In the genomic region with DNA sequence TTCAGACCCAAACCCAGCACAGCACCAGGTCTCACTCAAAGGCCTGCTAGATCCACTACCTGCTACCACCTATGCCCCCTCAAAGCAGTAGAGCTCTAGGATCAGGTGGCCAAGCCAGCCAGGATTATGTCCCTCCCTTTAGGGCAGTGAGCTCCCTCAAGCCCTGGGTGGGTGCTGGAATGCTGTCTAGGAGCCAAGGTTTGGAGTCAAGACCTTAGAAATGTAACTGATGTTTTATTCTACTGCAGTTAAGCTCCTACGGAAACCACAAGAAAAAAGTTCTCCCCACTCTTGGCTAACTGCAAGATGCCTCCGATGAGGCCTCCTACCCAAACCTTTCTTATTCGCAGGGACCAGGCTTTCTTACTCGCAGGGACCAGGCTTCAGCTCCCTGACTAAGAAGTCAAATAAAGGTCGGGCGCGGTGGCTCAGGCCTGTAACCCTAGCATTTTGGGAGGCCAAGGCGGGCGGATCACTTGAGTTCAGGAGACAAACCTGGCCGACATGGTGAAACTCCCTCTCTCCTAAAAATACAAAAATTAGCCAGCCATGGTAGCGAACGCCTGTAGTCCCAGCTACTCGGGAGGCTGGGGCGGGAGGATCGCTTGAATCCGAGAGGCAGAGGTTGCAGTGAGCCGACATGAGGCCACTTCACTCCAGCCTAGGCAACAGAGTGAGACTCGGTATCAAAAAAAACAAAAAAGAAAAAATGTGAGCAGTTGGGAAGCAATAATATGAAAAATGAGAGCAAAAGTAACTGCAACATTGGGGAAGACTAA, we compare ENCODE assay signal across 9 cellular contexts. TPM values are rescaled to one million over a fixed set of nuclear protein-coding genes. Genes with fewer than 3 reads are reported as not detected.
DNase-seq lines count a peak whose midpoint lies in the region; ATAC-seq and TF ChIP-seq lines count a peak whose summit lies in the region.
"Had no signal": no experiment of that assay in that cellular context is flagged by ENCODE, and none has a peak within 500 bp of the region (broad histone marks: within the 10 kb centered on the region; RNA-seq: fewer than 3 reads in every experiment).

No MANE protein-coding gene starts in this region.

- peaks cover 11% of the 10 kb centered on the region for H3K79me2 ChIP-seq in SK-N-SH (ENCODE audit: insufficient read depth)

- H3K4me1 ChIP-seq in SK-N-SH (ENCODE audit: control insufficient read depth in 1 of 2, insufficient read depth in 2 of 2, low read depth in 1 of 2, low read length in 1 of 2) = peaks cover 10 to 11% of the 10 kb centered on the region in 2 experiments; a peak in 3 of 4 replicates
- H3K4me1 ChIP-seq in stomach smooth muscle (ENCODE audit: control insufficient read depth, insufficient read depth, low read length) = peaks cover 20% of the 10 kb centered on the region

- DNase-seq in SK-N-SH = no peak
- peak; percentile 49 for DNase-seq in activated CD8-positive, alpha-beta T cell treated with anti-CD3 and anti-CD28 coated beads for 36 hours
- DNase-seq in immature natural killer cell = no peak
- DNase-seq in superior temporal gyrus (ENCODE audit: extremely low spot score) = no peak
- no peak for DNase-seq in activated effector memory CD4-positive, alpha-beta T cell treated with anti-CD3 and anti-CD28 coated beads, Interleukin-2, amount 50 U/mL, for 16 hours
- DNase-seq in inferior parietal cortex (ENCODE audit: extremely low spot score) = no peak
- DNase-seq: activated gamma-delta T cell treated with Interleukin-2 at 50 U/mL for 16 hours had no signal

- no peaks in the 10 kb centered on the region for H3K9me3 Mint-ChIP-seq in activated CD8-positive, alpha-beta T cell treated with anti-CD3 and anti-CD28 coated beads for 36 hours
- no peaks in the 10 kb centered on the region for H3K9me3 Mint-ChIP-seq in immature natural killer cell

- 93% methylated on average over 17 of the region's 18 CpGs for WGBS in SK-N-SH (ENCODE audit: low lambda C conversion rate)

- H3K36me3 Mint-ChIP-seq in activated CD8-positive, alpha-beta T cell treated with anti-CD3 and anti-CD28 coated beads for 36 hours (ENCODE audit: low read depth) = no peaks in the 10 kb centered on the region
- no peaks in the 10 kb centered on the region for H3K36me3 Mint-ChIP-seq in immature natural killer cell

- intact Hi-C loops in activated CD8-positive, alpha-beta T cell treated with anti-CD3 and anti-CD28 coated beads for 36 hours (cut with micrococcal nuclease) = no loop called here

- H3K36me3 ChIP-seq in SK-N-SH (replicated peaks in 1 of 2; ENCODE audit: control insufficient read depth in 1 of 2, insufficient read depth in 2 of 2, low read length in 1 of 2) = no peaks in the 10 kb centered on the region
- no peaks in the 10 kb centered on the region for H3K36me3 ChIP-seq in stomach smooth muscle (ENCODE audit: control insufficient read depth in 2 of 2, insufficient read depth in 2 of 2, low read length in 2 of 2)

- no peak for TF ChIP-seq CTCF in SK-N-SH (IDR thresholded peaks at IDR 0.05)
- no peak for TF ChIP-seq CTCF in activated CD8-positive, alpha-beta T cell treated with anti-CD3 and anti-CD28 coated beads for 36 hours (IDR thresholded peaks at IDR 0.05)

- H3K27me3 Mint-ChIP-seq in activated CD8-positive, alpha-beta T cell treated with anti-CD3 and anti-CD28 coated beads for 36 hours = no peaks in the 10 kb centered on the region
- H3K27me3 Mint-ChIP-seq in immature natural killer cell (ENCODE audit: low read depth in 3 of 3) = peaks cover 16 to 27% (median 18%) of the 10 kb centered on the region in 3 donors

- peak overlapping the region; percentile 15; the same call in 1 of the 2 replicates for H3K9ac ChIP-seq in SK-N-SH
- H3K9ac ChIP-seq in stomach smooth muscle (ENCODE audit: low read length in 2 of 2) = peak overlapping the region; percentile 96 to 98

- no peak overlapping the region for H2AFZ ChIP-seq in SK-N-SH (ENCODE audit: low read depth)

- H3K9me2 ChIP-seq in SK-N-SH = no peaks in the 10 kb centered on the region

- H3K9me3 ChIP-seq in SK-N-SH (no peaks in the 10 kb centered on the region), stomach smooth muscle (ENCODE audit: control insufficient read depth in 2 of 2, low read length in 2 of 2) (no peaks in the 10 kb centered on the region)

- no peak for TF ChIP-seq EP300 in SK-N-SH (IDR thresholded peaks at IDR 0.05; ENCODE audit: borderline replicate concordance in 1 of 2, low read depth in 1 of 2, low read length in 1 of 2)

- peak overlapping the region; percentile 97 for H3K4me3 Mint-ChIP-seq in activated CD8-positive, alpha-beta T cell treated with anti-CD3 and anti-CD28 coated beads for 36 hours
- peak overlapping the region in 1 of 5 donors; percentile 95 for H3K4me3 Mint-ChIP-seq in immature natural killer cell

- no peak for ATAC-seq in SK-N-SH treated with all-trans-retinoic acid at 6 μM for 48 hours
- no peak for ATAC-seq in activated CD8-positive, alpha-beta T cell treated with anti-CD3 and anti-CD28 coated beads for 36 hours

- H3K4me3 ChIP-seq in SK-N-SH (ENCODE audit: low read depth in 2 of 2, low read length in 1 of 2) = no peak overlapping the region
- H3K4me3 ChIP-seq in stomach smooth muscle (ENCODE audit: low read length in 2 of 2) = peak overlapping the region; percentile 54 to 72

- peaks cover 49% of the 10 kb centered on the region for H3K4me1 Mint-ChIP-seq in activated CD8-positive, alpha-beta T cell treated with anti-CD3 and anti-CD28 coated beads for 36 hours (ENCODE audit: low read depth)
- H3K4me1 Mint-ChIP-seq in immature natural killer cell = peaks cover 33 to 41% of the 10 kb centered on the region in 2 donors

- no peak for TF ChIP-seq RAD21 in SK-N-SH (IDR thresholded peaks at IDR 0.05; ENCODE audit: low read length)

- peak overlapping the region; percentile 84; the same call in 1 of the 2 replicates for H3K4me2 ChIP-seq in SK-N-SH

- CTCF ChIA-PET in SK-N-SH (lab: Yijun Ruan, JAX) = interaction anchor here (1.0 to 4.1 kb wide), 6 partner anchors 12 to 116 kb away, joined by 3 to 36 read pairs (median 6); a partner anchor contains a TSS
- CTCF ChIA-PET in activated CD8-positive, alpha-beta T cell treated with anti-CD3 and anti-CD28 coated beads for 36 hours (lab: Charles Lee) = interaction anchor here (1.0 to 4.2 kb wide), 6 partner anchors 21 to 116 kb away, joined by 3 to 34 read pairs (median 4); a partner anchor contains a TSS

- H3F3A ChIP-seq in SK-N-SH (replicated peaks; ENCODE audit: insufficient read depth) = peaks cover 27% of the 10 kb centered on the region

- H3K27me3 ChIP-seq in SK-N-SH (ENCODE audit: insufficient read depth) (no peaks in the 10 kb centered on the region), stomach smooth muscle (ENCODE audit: control insufficient read depth in 1 of 2, insufficient read depth in 2 of 2, low read length in 2 of 2) (no peaks in the 10 kb centered on the region)

- H3K27ac ChIP-seq in SK-N-SH (ENCODE audit: low read depth in 2 of 2, low read length in 1 of 2) (peak overlapping the region; percentile 64 to 95), stomach smooth muscle (ENCODE audit: low read length) (peak overlapping the region; percentile 98)

- H3K27ac Mint-ChIP-seq in activated CD8-positive, alpha-beta T cell treated with anti-CD3 and anti-CD28 coated beads for 36 hours = peak overlapping the region; percentile 100
- peak overlapping the region; percentile 98 to 100 (median 100) for H3K27ac Mint-ChIP-seq in immature natural killer cell

- H4K20me1 ChIP-seq in SK-N-SH (ENCODE audit: insufficient read depth) = no peaks in the 10 kb centered on the region

- POLR2A ChIA-PET in SK-N-SH (lab: Yijun Ruan, JAX) = interaction anchor here (0.6 to 4.3 kb wide), 19 partner anchors 9 to 369 kb away, joined by 3 to 136 read pairs (median 8); a partner anchor contains a TSS
- POLR2A ChIA-PET in activated CD8-positive, alpha-beta T cell treated with anti-CD3 and anti-CD28 coated beads for 36 hours (lab: Charles Lee) = interaction anchor here (0.6 to 8.1 kb wide), 35 partner anchors 8 to 1173 kb away, joined by 3 to 155 read pairs (median 5); a partner anchor contains a TSS

TF ChIP-seq in SK-N-SH, 30 proteins besides CTCF, POLR2A, EP300 and RAD21 (continues in another document):
- no peak for TF ChIP-seq FOXM1 (IDR thresholded peaks at IDR 0.05; ENCODE audit: low read depth)
- TF ChIP-seq JUND (IDR thresholded peaks at IDR 0.05) = no peak
- no peak for TF ChIP-seq NFIC (IDR thresholded peaks at IDR 0.05; ENCODE audit: borderline replicate concordance)
- no peak for TF ChIP-seq EZH2phosphoT487 (IDR thresholded peaks at IDR 0.05; ENCODE audit: borderline replicate concordance, low read depth)
- TF ChIP-seq NRF1 (IDR thresholded peaks at IDR 0.05; ENCODE audit: low read depth, low read length) = no peak
- TF ChIP-seq, protein P1, sequence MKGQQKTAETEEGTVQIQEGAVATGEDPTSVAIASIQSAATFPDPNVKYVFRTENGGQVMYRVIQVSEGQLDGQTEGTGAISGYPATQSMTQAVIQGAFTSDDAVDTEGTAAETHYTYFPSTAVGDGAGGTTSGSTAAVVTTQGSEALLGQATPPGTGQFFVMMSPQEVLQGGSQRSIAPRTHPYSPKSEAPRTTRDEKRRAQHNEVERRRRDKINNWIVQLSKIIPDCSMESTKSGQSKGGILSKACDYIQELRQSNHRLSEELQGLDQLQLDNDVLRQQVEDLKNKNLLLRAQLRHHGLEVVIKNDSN (IDR thresholded peaks at IDR 0.05; ENCODE audit: borderline replicate concordance, low read depth) = no peak

TF ChIP-seq in SK-N-SH treated with all-trans-retinoic acid at 6 μM for 48 hours, 23 proteins besides CTCF, POLR2A, EP300 and RAD21:
- TF ChIP-seq, protein P2, sequence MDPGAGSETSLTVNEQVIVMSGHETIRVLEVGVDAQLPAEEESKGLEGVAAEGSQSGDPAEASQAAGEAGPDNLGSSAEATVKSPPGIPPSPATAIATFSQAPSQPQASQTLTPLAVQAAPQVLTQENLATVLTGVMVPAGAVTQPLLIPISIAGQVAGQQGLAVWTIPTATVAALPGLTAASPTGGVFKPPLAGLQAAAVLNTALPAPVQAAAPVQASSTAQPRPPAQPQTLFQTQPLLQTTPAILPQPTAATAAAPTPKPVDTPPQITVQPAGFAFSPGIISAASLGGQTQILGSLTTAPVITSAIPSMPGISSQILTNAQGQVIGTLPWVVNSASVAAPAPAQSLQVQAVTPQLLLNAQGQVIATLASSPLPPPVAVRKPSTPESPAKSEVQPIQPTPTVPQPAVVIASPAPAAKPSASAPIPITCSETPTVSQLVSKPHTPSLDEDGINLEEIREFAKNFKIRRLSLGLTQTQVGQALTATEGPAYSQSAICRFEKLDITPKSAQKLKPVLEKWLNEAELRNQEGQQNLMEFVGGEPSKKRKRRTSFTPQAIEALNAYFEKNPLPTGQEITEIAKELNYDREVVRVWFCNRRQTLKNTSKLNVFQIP (CRISPR knock-in tag; IDR thresholded peaks at IDR 0.05; ENCODE audit: borderline replicate concordance, low read depth) = no peak
TF ChIP-seq in SK-N-SH treated with all-trans-retinoic acid at 6 μM for 48 hours: peak in this region for 0.

RNA-seq across cellular contexts. Expression of a gene that starts 31.8 kb away (rescaled TPM):
- polyA plus RNA-seq in SK-N-SH (2012; rRNA removed) = 22.7 and 29.5 TPM in 2 replicates
- 16.4 and 17.8 TPM in 2 replicates for polyA plus RNA-seq in SK-N-SH (2012; cell fraction: cytosol; rRNA removed)
- polyA plus RNA-seq in SK-N-SH (2012; cell fraction: nucleus; rRNA removed) = 25.7 and 35.5 TPM in 2 replicates
- 1 to 10 TPM; 2.2 to 3.4 TPM for total RNA-seq in activated CD8-positive, alpha-beta T cell treated with anti-CD3 and anti-CD28 coated beads for 36 hours
- 1 to 10 TPM; 4.5 to 10.0 (median 9.9) TPM for polyA plus RNA-seq in immature natural killer cell

Comparison
In these comparisons a context has a peak if more than half of its experiments do, and no peak if none do; other contexts are left out.
1. H3K4me3 ChIP-seq: peak in stomach smooth muscle (2 of 2); none in SK-N-SH (0 of 2).